27 cellular contexts compared by ENCODE assay signal in the genomic region with DNA sequence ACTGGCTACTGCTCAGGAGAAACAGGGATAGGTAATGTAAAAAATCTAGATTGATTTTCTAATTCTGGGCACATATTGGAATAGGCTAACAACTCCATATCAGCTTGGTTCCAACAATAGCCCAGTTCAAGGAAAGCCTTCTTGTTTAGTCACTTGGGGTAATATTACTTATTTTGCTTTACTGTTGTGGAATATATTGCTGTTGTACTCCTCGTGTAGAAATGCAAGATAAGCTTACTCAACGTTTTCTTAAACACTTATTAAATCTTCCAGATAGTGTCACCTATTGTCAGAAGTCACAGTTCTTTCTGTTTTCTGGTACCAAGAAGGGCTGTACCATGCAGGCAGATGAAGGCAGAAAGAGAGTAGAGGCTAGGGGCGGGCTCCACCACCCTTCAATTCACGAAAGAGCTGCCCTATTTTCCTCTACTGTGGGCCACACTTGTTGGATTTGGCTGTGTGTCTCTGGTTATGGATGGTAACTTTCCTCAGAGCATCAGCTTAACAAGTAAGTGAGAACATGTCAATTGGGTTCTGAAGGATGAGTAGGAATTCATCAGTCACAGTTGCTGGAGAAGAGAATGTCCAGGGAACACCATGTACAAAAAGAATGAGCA.
"Had no signal": no experiment of that assay in that cellular context is flagged by ENCODE, and none has a peak within 500 bp of the region (broad histone marks: within the 10 kb centered on the region; RNA-seq: fewer than 3 reads in every experiment).

No MANE protein-coding gene starts in this region.

- DNase-seq: activated CD4-positive, alpha-beta memory T cell treated with anti-CD3 and anti-CD28 coated beads for 36 hours; activated CD4-positive, alpha-beta T cell treated with anti-CD3 and anti-CD28 coated beads, Interleukin-2, amount 10 ng/mL, durations not matched to agents 24 days and 14 days; activated CD4-positive, CD25-positive, alpha-beta regulatory T cell treated with anti-CD3 and anti-CD28 coated beads, Interleukin-2, amount 50 U/mL, for 72 hours; activated T-cell treated with anti-CD3 and anti-CD28 coated beads, Interleukin-2, amount 50 U/mL, for 48 hours; anterior cingulate cortex; colonic mucosa; effector memory CD8-positive, alpha-beta T cell; hypothalamus; immature natural killer cell; kidney glomerular epithelial cell; left ventricle myocardium superior; naive B cell; ovary; retina; stimulated activated CD4-positive, alpha-beta T cell treated with anti-CD3 and anti-CD28 coated beads, Interleukin-12 subunit alpha, Interleukin-12 subunit beta, amount 100 ng/mL, for 4 hours; stimulated activated CD4-positive, alpha-beta T cell treated with anti-CD3 and anti-CD28 coated beads, Interleukin-4, amount 100 ng/mL, for 24 hours; T-helper 2 cell; thyroid gland; upper lobe of left lung had no signal

- H3K27ac Mint-ChIP-seq: activated CD4-positive, alpha-beta memory T cell treated with anti-CD3 and anti-CD28 coated beads for 36 hours; activated CD4-positive, alpha-beta T cell treated with anti-CD3 and anti-CD28 coated beads, Interleukin-2, amount 10 ng/mL, durations not matched to agents 24 days and 14 days; activated naive CD4-positive, alpha-beta T cell treated with anti-CD3 and anti-CD28 coated beads, Interleukin-2, amount 50 U/mL, for 72 hours; activated T-helper 2 cell treated with anti-CD3 and anti-CD28 coated beads, Interferon-gamma antibody, Interleukin-2, Interleukin-4, amounts not matched to agents 10 μg/mL and 5 μg/mL and 100 μg/mL, durations not matched to agents 14 hours and 24 hours and 36 hours; effector memory CD8-positive, alpha-beta T cell; immature natural killer cell; stimulated activated effector memory CD8-positive, alpha-beta T cell treated with anti-CD3 and anti-CD28 coated beads, Interleukin-12 subunit alpha, Interleukin-12 subunit beta, amount 100 ng/mL, for 72 hours; stimulated activated naive CD8-positive, alpha-beta T cell treated with anti-CD3 and anti-CD28 coated beads, Interleukin-15, Interleukin-2, amounts not matched to agents 100 ng/mL and 50 ng/mL, for 24 hours had no signal

- H3K4me3 ChIP-seq: colonic mucosa, gastroesophageal sphincter, ovary, prostate gland, skin epidermis, thyroid gland, upper lobe of left lung, vagina had no signal

- H3K9me3 Mint-ChIP-seq: activated CD4-positive, alpha-beta memory T cell treated with anti-CD3 and anti-CD28 coated beads for 36 hours; activated CD4-positive, alpha-beta T cell treated with anti-CD3 and anti-CD28 coated beads, Interleukin-2, amount 10 ng/mL, durations not matched to agents 24 days and 14 days; activated naive CD4-positive, alpha-beta T cell treated with anti-CD3 and anti-CD28 coated beads, Interleukin-2, amount 50 U/mL, for 72 hours; activated T-helper 2 cell treated with anti-CD3 and anti-CD28 coated beads, Interferon-gamma antibody, Interleukin-2, Interleukin-4, amounts not matched to agents 10 μg/mL and 5 μg/mL and 100 μg/mL, durations not matched to agents 14 hours and 24 hours and 36 hours; effector memory CD8-positive, alpha-beta T cell; naive B cell; stimulated activated effector memory CD8-positive, alpha-beta T cell treated with anti-CD3 and anti-CD28 coated beads, Interleukin-12 subunit alpha, Interleukin-12 subunit beta, amount 100 ng/mL, for 72 hours; stimulated activated naive CD8-positive, alpha-beta T cell treated with anti-CD3 and anti-CD28 coated beads, Interleukin-15, Interleukin-2, amounts not matched to agents 100 ng/mL and 50 ng/mL, for 24 hours had no signal

- H3K4me3 Mint-ChIP-seq: activated CD4-positive, alpha-beta memory T cell treated with anti-CD3 and anti-CD28 coated beads for 36 hours; activated CD4-positive, alpha-beta T cell treated with anti-CD3 and anti-CD28 coated beads, Interleukin-2, amount 10 ng/mL, durations not matched to agents 24 days and 14 days; effector memory CD8-positive, alpha-beta T cell; immature natural killer cell; naive B cell; stimulated activated effector memory CD8-positive, alpha-beta T cell treated with anti-CD3 and anti-CD28 coated beads, Interleukin-12 subunit alpha, Interleukin-12 subunit beta, amount 100 ng/mL, for 72 hours; stimulated activated naive CD8-positive, alpha-beta T cell treated with anti-CD3 and anti-CD28 coated beads, Interleukin-15, Interleukin-2, amounts not matched to agents 100 ng/mL and 50 ng/mL, for 24 hours had no signal

- H3K9me3 ChIP-seq: colonic mucosa, gastroesophageal sphincter, ovary, prostate gland, thyroid gland, upper lobe of left lung, vagina had no signal

- H3K36me3 ChIP-seq: colonic mucosa, gastroesophageal sphincter, ovary, prostate gland, thyroid gland, upper lobe of left lung, vagina had no signal

- H3K36me3 Mint-ChIP-seq: activated CD4-positive, alpha-beta memory T cell treated with anti-CD3 and anti-CD28 coated beads for 36 hours; activated naive CD4-positive, alpha-beta T cell treated with anti-CD3 and anti-CD28 coated beads, Interleukin-2, amount 50 U/mL, for 72 hours; immature natural killer cell; stimulated activated effector memory CD8-positive, alpha-beta T cell treated with anti-CD3 and anti-CD28 coated beads, Interleukin-12 subunit alpha, Interleukin-12 subunit beta, amount 100 ng/mL, for 72 hours had no signal

- H3K27me3 Mint-ChIP-seq: naive B cell; stimulated activated naive CD8-positive, alpha-beta T cell treated with anti-CD3 and anti-CD28 coated beads, Interleukin-15, Interleukin-2, amounts not matched to agents 100 ng/mL and 50 ng/mL, for 24 hours had no signal

- ATAC-seq: activated naive CD4-positive, alpha-beta T cell treated with anti-CD3 and anti-CD28 coated beads, Interleukin-2, amount 50 U/mL, for 72 hours; effector memory CD8-positive, alpha-beta T cell; gastroesophageal sphincter had no signal

- H3K27ac ChIP-seq: colonic mucosa, ovary, prostate gland, skin epidermis, upper lobe of left lung, vagina had no signal

- H3K4me1 ChIP-seq: colonic mucosa, prostate gland, upper lobe of left lung, vagina had no signal

- H3K4me1 Mint-ChIP-seq: activated CD4-positive, alpha-beta T cell treated with anti-CD3 and anti-CD28 coated beads, Interleukin-2, amount 10 ng/mL, durations not matched to agents 24 days and 14 days; immature natural killer cell; stimulated activated effector memory CD8-positive, alpha-beta T cell treated with anti-CD3 and anti-CD28 coated beads, Interleukin-12 subunit alpha, Interleukin-12 subunit beta, amount 100 ng/mL, for 72 hours had no signal
